Comparison of ENCODE assay signal across 14 cellular contexts in genomic region chr9:129280236-129281231, GRCh38.
DNase-seq lines count a peak whose midpoint lies in the region; ATAC-seq and TF ChIP-seq lines count a peak whose summit lies in the region.
"Had no signal": no experiment of that assay in that cellular context is flagged by ENCODE, and none has a peak within 500 bp of the region (broad histone marks: within the 10 kb centered on the region; RNA-seq: fewer than 3 reads in every experiment).

No MANE protein-coding gene starts in this region.

- DNase-seq in activated T-cell treated with anti-CD3 and anti-CD28 coated beads, Interleukin-2, amount 50 U/mL, for 24 hours = peak; percentile 22
- no peak for DNase-seq in activated T-cell treated with anti-CD3 and anti-CD28 coated beads, Interleukin-2, amount 50 U/mL, for 72 hours
- peak; percentile 14 for DNase-seq in activated CD4-positive, alpha-beta memory T cell treated with anti-CD3 and anti-CD28 coated beads, Interleukin-2, amount 10 ng/mL, durations not matched to agents 7 days and 5 days
- peak in 2 of 3 donors; percentile 41 to 46 for DNase-seq in right lobe of liver
- DNase-seq in tibial artery = peak; percentile 17 to 52
- DNase-seq in nephron progenitor cell = no peak
- no peak for DNase-seq in colonic mucosa
- DNase-seq: GDM1, GM23248, kidney glomerular epithelial cell had no signal

- CTCF ChIA-PET in activated CD4-positive, alpha-beta memory T cell treated with anti-CD3 and anti-CD28 coated beads, Interleukin-2, amount 10 ng/mL, durations not matched to agents 7 days and 5 days (lab: Charles Lee) = no interaction called here

- H3K4me3 Mint-ChIP-seq in activated T-cell treated with anti-CD3 and anti-CD28 coated beads, Interleukin-2, amount 50 U/mL, for 24 hours = no peak overlapping the region
- no peak overlapping the region for H3K4me3 Mint-ChIP-seq in activated T-cell treated with anti-CD3 and anti-CD28 coated beads, Interleukin-2, amount 50 U/mL, for 72 hours
- no peak overlapping the region for H3K4me3 Mint-ChIP-seq in activated CD4-positive, alpha-beta memory T cell treated with anti-CD3 and anti-CD28 coated beads, Interleukin-2, amount 10 ng/mL, durations not matched to agents 7 days and 5 days
- H3K4me3 Mint-ChIP-seq in nephron progenitor cell = no peak overlapping the region

- ATAC-seq in activated T-cell treated with anti-CD3 and anti-CD28 coated beads, Interleukin-2, amount 50 U/mL, for 72 hours (replicated peaks in 1 of 2) = no peak
- ATAC-seq in right lobe of liver = no peak
- no peak for ATAC-seq in HG03565 (IDR thresholded peaks at IDR 0.05; ENCODE audit: unreplicated experiment)
- ATAC-seq: heart left ventricle, psoas muscle had no signal

- H3K27me3 ChIP-seq in right lobe of liver (no peaks in the 10 kb centered on the region), tibial artery (peaks cover 0 to 4% of the 10 kb centered on the region in 2 donors), colonic mucosa (no peaks in the 10 kb centered on the region)
- H3K27me3 ChIP-seq: heart left ventricle, SJSA1 had no signal

- no peak for TF ChIP-seq POLR2A in right lobe of liver (IDR thresholded peaks at IDR 0.05)

- H3K4me1 ChIP-seq in right lobe of liver = no peaks in the 10 kb centered on the region
- no peaks in the 10 kb centered on the region for H3K4me1 ChIP-seq in tibial artery
- H3K4me1 ChIP-seq in colonic mucosa = no peaks in the 10 kb centered on the region
- H3K4me1 ChIP-seq: psoas muscle had no signal

- H3K9me3 ChIP-seq in right lobe of liver (no peaks in the 10 kb centered on the region), tibial artery (no peaks in the 10 kb centered on the region), colonic mucosa (no peaks in the 10 kb centered on the region)
- H3K9me3 ChIP-seq: heart left ventricle, psoas muscle, SJSA1 had no signal

- no peaks in the 10 kb centered on the region for H3K4me1 Mint-ChIP-seq in activated T-cell treated with anti-CD3 and anti-CD28 coated beads, Interleukin-2, amount 50 U/mL, for 24 hours (ENCODE audit: low read depth)
- H3K4me1 Mint-ChIP-seq in activated T-cell treated with anti-CD3 and anti-CD28 coated beads, Interleukin-2, amount 50 U/mL, for 72 hours (ENCODE audit: low read depth) = no peaks in the 10 kb centered on the region
- H3K4me1 Mint-ChIP-seq in activated CD4-positive, alpha-beta memory T cell treated with anti-CD3 and anti-CD28 coated beads, Interleukin-2, amount 10 ng/mL, durations not matched to agents 7 days and 5 days = no peaks in the 10 kb centered on the region
- H3K4me1 Mint-ChIP-seq in nephron progenitor cell = peaks cover 70% of the 10 kb centered on the region

- H3K4me3 ChIP-seq in right lobe of liver (no peak overlapping the region), tibial artery (no peak overlapping the region), colonic mucosa (no peak overlapping the region)
- H3K4me3 ChIP-seq: GM23248, heart left ventricle, psoas muscle, SJSA1 had no signal

- intact Hi-C loops in right lobe of liver (cut with DNase I) = no loop called here
- intact Hi-C loops in tibial artery (cut with DNase I; ENCODE audit: low total_unique reads) = no loop called here
- intact Hi-C loops in colonic mucosa (cut with DNase I) = no loop called here

- TF ChIP-seq CTCF in right lobe of liver (IDR thresholded peaks at IDR 0.05) = no peak
- no peak for TF ChIP-seq CTCF in tibial artery (IDR thresholded peaks at IDR 0.05)
- TF ChIP-seq CTCF in nephron progenitor cell (IDR thresholded peaks at IDR 0.05) = no peak
- no peak for TF ChIP-seq CTCF in colonic mucosa (IDR thresholded peaks at IDR 0.05)

- WGBS in right lobe of liver (ENCODE audit: insufficient coverage, low coverage, low lambda C conversion rate, missing lambda C conversion rate) = 77% methylated on average over 3 of the region's 14 CpGs

- H3K36me3 ChIP-seq in right lobe of liver (no peaks in the 10 kb centered on the region), tibial artery (no peaks in the 10 kb centered on the region), colonic mucosa (no peaks in the 10 kb centered on the region)
- H3K36me3 ChIP-seq: heart left ventricle, SJSA1 had no signal

- POLR2A ChIA-PET in activated CD4-positive, alpha-beta memory T cell treated with anti-CD3 and anti-CD28 coated beads, Interleukin-2, amount 10 ng/mL, durations not matched to agents 7 days and 5 days (lab: Charles Lee) = no interaction called here

- H3K9me3 Mint-ChIP-seq in activated T-cell treated with anti-CD3 and anti-CD28 coated beads, Interleukin-2, amount 50 U/mL, for 24 hours = no peaks in the 10 kb centered on the region
- H3K9me3 Mint-ChIP-seq in activated T-cell treated with anti-CD3 and anti-CD28 coated beads, Interleukin-2, amount 50 U/mL, for 72 hours = no peaks in the 10 kb centered on the region
- H3K9me3 Mint-ChIP-seq in activated CD4-positive, alpha-beta memory T cell treated with anti-CD3 and anti-CD28 coated beads, Interleukin-2, amount 10 ng/mL, durations not matched to agents 7 days and 5 days = no peaks in the 10 kb centered on the region
- H3K9me3 Mint-ChIP-seq in nephron progenitor cell = no peaks in the 10 kb centered on the region

- H3K27me3 Mint-ChIP-seq in activated T-cell treated with anti-CD3 and anti-CD28 coated beads, Interleukin-2, amount 50 U/mL, for 24 hours = no peaks in the 10 kb centered on the region
- H3K27me3 Mint-ChIP-seq in activated T-cell treated with anti-CD3 and anti-CD28 coated beads, Interleukin-2, amount 50 U/mL, for 72 hours (ENCODE audit: low read depth) = peaks cover 6% of the 10 kb centered on the region
- H3K27me3 Mint-ChIP-seq in activated CD4-positive, alpha-beta memory T cell treated with anti-CD3 and anti-CD28 coated beads, Interleukin-2, amount 10 ng/mL, durations not matched to agents 7 days and 5 days = peaks cover 18% of the 10 kb centered on the region
- peaks cover 12% of the 10 kb centered on the region for H3K27me3 Mint-ChIP-seq in nephron progenitor cell (ENCODE audit: low read depth, poor library complexity)

- no peak overlapping the region for H3K27ac ChIP-seq in right lobe of liver
- no peak overlapping the region for H3K27ac ChIP-seq in tibial artery
- no peak overlapping the region for H3K27ac ChIP-seq in colonic mucosa
- H3K27ac ChIP-seq: GM23248, psoas muscle, SJSA1 had no signal

- H3K36me3 Mint-ChIP-seq in activated T-cell treated with anti-CD3 and anti-CD28 coated beads, Interleukin-2, amount 50 U/mL, for 24 hours (ENCODE audit: low read depth) = no peaks in the 10 kb centered on the region
- H3K36me3 Mint-ChIP-seq in activated T-cell treated with anti-CD3 and anti-CD28 coated beads, Interleukin-2, amount 50 U/mL, for 72 hours (ENCODE audit: insufficient read depth in 2 of 2) = no peaks in the 10 kb centered on the region
- H3K36me3 Mint-ChIP-seq in activated CD4-positive, alpha-beta memory T cell treated with anti-CD3 and anti-CD28 coated beads, Interleukin-2, amount 10 ng/mL, durations not matched to agents 7 days and 5 days (ENCODE audit: low read depth) = no peaks in the 10 kb centered on the region
- H3K36me3 Mint-ChIP-seq in nephron progenitor cell (ENCODE audit: low read depth) = no peaks in the 10 kb centered on the region

- H3K27ac Mint-ChIP-seq in activated T-cell treated with anti-CD3 and anti-CD28 coated beads, Interleukin-2, amount 50 U/mL, for 24 hours = no peak overlapping the region
- no peak overlapping the region for H3K27ac Mint-ChIP-seq in activated T-cell treated with anti-CD3 and anti-CD28 coated beads, Interleukin-2, amount 50 U/mL, for 72 hours
- no peak overlapping the region for H3K27ac Mint-ChIP-seq in activated CD4-positive, alpha-beta memory T cell treated with anti-CD3 and anti-CD28 coated beads, Interleukin-2, amount 10 ng/mL, durations not matched to agents 7 days and 5 days
- H3K27ac Mint-ChIP-seq in nephron progenitor cell = no peak overlapping the region

- no peak overlapping the region for H3K9ac ChIP-seq in colonic mucosa (ENCODE audit: low read depth in 2 of 2, low read length in 2 of 2)
- H3K9ac ChIP-seq: GM23248 had no signal

Comparison
In these comparisons a context has a peak if more than half of its experiments do, and no peak if none do; other contexts are left out.
1. DNase-seq: peak in activated T-cell treated with anti-CD3 and anti-CD28 coated beads, Interleukin-2, amount 50 U/mL, for 24 hours (single experiment), activated CD4-positive, alpha-beta memory T cell treated with anti-CD3 and anti-CD28 coated beads, Interleukin-2, amount 10 ng/mL, durations not matched to agents 7 days and 5 days (single experiment), right lobe of liver (2 of 3) and tibial artery (2 of 2); none in activated T-cell treated with anti-CD3 and anti-CD28 coated beads, Interleukin-2, amount 50 U/mL, for 72 hours (0 of 2), nephron progenitor cell (single experiment) and colonic mucosa (single experiment).